In genomic region chr11:133845413-133845812, GRCh38 we compare ENCODE assay signal across 33 cellular contexts. TPM values are rescaled to one million over a fixed set of nuclear protein-coding genes. Genes with fewer than 3 reads are reported as not detected.
"Had no signal": no experiment of that assay in that cellular context is flagged by ENCODE, and none has a peak within 500 bp of the region (broad histone marks: within the 10 kb centered on the region; RNA-seq: fewer than 3 reads in every experiment).

TSS of gene SPATA19 (minus strand) at chr11:133845513. CDS start at chr11:133845446, 67 bp downstream.

- H3K4me1 ChIP-seq: ascending aorta, breast epithelium, colonic mucosa, foreskin keratinocyte, gastrocnemius medialis, heart right ventricle had no signal

- H3K4me1 Mint-ChIP-seq: activated CD4-positive, alpha-beta memory T cell treated with anti-CD3 and anti-CD28 coated beads, Interleukin-2, amount 10 ng/mL, durations not matched to agents 7 days and 5 days; activated CD4-positive, alpha-beta T cell treated with anti-CD3 and anti-CD28 coated beads, Interleukin-2, amount 10 ng/mL, durations not matched to agents 7 days and 5 days; activated naive CD4-positive, alpha-beta T cell treated with anti-CD3 and anti-CD28 coated beads, Interleukin-2, amount 10 ng/mL, durations not matched to agents 7 days and 5 days; activated naive CD8-positive, alpha-beta T cell treated with anti-CD3 and anti-CD28 coated beads, Interleukin-2, amount 10 ng/mL, durations not matched to agents 7 days and 5 days; brain; WTC11 had no signal

- H3K36me3 ChIP-seq: ascending aorta, breast epithelium, cardiac muscle cell, colonic mucosa, gastrocnemius medialis, heart right ventricle had no signal

- DNase-seq: activated CD4-positive, alpha-beta memory T cell treated with anti-CD3 and anti-CD28 coated beads, Interleukin-2, amount 10 ng/mL, durations not matched to agents 7 days and 5 days; activated CD4-positive, alpha-beta T cell treated with anti-CD3 and anti-CD28 coated beads for 1 hour; activated CD4-positive, alpha-beta T cell treated with anti-CD3 and anti-CD28 coated beads for 4 hours; activated CD4-positive, alpha-beta T cell treated with anti-CD3 and anti-CD28 coated beads, Interleukin-2, amount 10 ng/mL, durations not matched to agents 7 days and 5 days; activated CD4-positive, alpha-beta T cell treated with anti-CD3 and anti-CD28 coated beads, Interleukin-2, amount 50 U/mL, for 4 hours; activated CD8-positive, alpha-beta memory T cell treated with anti-CD3 and anti-CD28 coated beads, Interleukin-2, amount 50 U/mL, for 48 hours; activated gamma-delta T cell; activated naive CD4-positive, alpha-beta T cell; activated naive CD4-positive, alpha-beta T cell treated with anti-CD3 and anti-CD28 coated beads, Interleukin-2, amount 10 ng/mL, durations not matched to agents 7 days and 5 days; activated naive CD8-positive, alpha-beta T cell treated with anti-CD3 and anti-CD28 coated beads, Interleukin-2, amount 10 ng/mL, durations not matched to agents 7 days and 5 days; activated T-cell treated with anti-CD3 and anti-CD28 coated beads for 4 hours; activated T-cell treated with anti-CD3 and anti-CD28 coated beads, Interleukin-2, amount 50 U/mL, for 24 hours; activated T-cell treated with anti-CD3 and anti-CD28 coated beads, Interleukin-2, amount 50 U/mL, for 72 hours; central memory CD4-positive, alpha-beta T cell; cerebellar nuclear complex; colonic mucosa; dorsolateral prefrontal cortex; effector memory CD4-positive, alpha-beta T cell; endodermal cell; foreskin keratinocyte; gastrocnemius medialis; heart right ventricle; T-helper 2 cell had no signal

- H3K27ac ChIP-seq: ascending aorta, breast epithelium, cardiac muscle cell, colonic mucosa, dorsolateral prefrontal cortex, foreskin keratinocyte, gastrocnemius medialis, heart right ventricle had no signal

- H3K27me3 Mint-ChIP-seq: dendritic cell treated with granulocyte-macrophage colony-stimulating factor and Interleukin-4, amounts not matched to agents 40 ng/mL and 50 ng/mL, for 4 days had no signal

- H3K4me3 Mint-ChIP-seq: activated CD4-positive, alpha-beta memory T cell treated with anti-CD3 and anti-CD28 coated beads, Interleukin-2, amount 10 ng/mL, durations not matched to agents 7 days and 5 days; activated CD4-positive, alpha-beta T cell treated with anti-CD3 and anti-CD28 coated beads, Interleukin-2, amount 10 ng/mL, durations not matched to agents 7 days and 5 days; activated naive CD4-positive, alpha-beta T cell treated with anti-CD3 and anti-CD28 coated beads, Interleukin-2, amount 10 ng/mL, durations not matched to agents 7 days and 5 days; activated naive CD8-positive, alpha-beta T cell treated with anti-CD3 and anti-CD28 coated beads, Interleukin-2, amount 10 ng/mL, durations not matched to agents 7 days and 5 days; activated T-cell treated with anti-CD3 and anti-CD28 coated beads, Interleukin-2, amount 50 U/mL, for 24 hours; activated T-cell treated with anti-CD3 and anti-CD28 coated beads, Interleukin-2, amount 50 U/mL, for 72 hours; brain; dendritic cell treated with granulocyte-macrophage colony-stimulating factor and Interleukin-4, amounts not matched to agents 40 ng/mL and 50 ng/mL, for 4 days; endodermal cell; WTC11 had no signal

- H3K27ac Mint-ChIP-seq: activated CD4-positive, alpha-beta memory T cell treated with anti-CD3 and anti-CD28 coated beads, Interleukin-2, amount 10 ng/mL, durations not matched to agents 7 days and 5 days; activated CD4-positive, alpha-beta T cell treated with anti-CD3 and anti-CD28 coated beads, Interleukin-2, amount 10 ng/mL, durations not matched to agents 7 days and 5 days; activated naive CD4-positive, alpha-beta T cell treated with anti-CD3 and anti-CD28 coated beads, Interleukin-2, amount 10 ng/mL, durations not matched to agents 7 days and 5 days; activated naive CD4-positive, alpha-beta T cell treated with anti-CD3 and anti-CD28 coated beads, Interleukin-2, amount 50 U/mL, for 72 hours; activated naive CD8-positive, alpha-beta T cell treated with anti-CD3 and anti-CD28 coated beads, Interleukin-2, amount 10 ng/mL, durations not matched to agents 7 days and 5 days; activated T-cell treated with anti-CD3 and anti-CD28 coated beads, Interleukin-2, amount 50 U/mL, for 24 hours; activated T-cell treated with anti-CD3 and anti-CD28 coated beads, Interleukin-2, amount 50 U/mL, for 72 hours; brain; dendritic cell treated with granulocyte-macrophage colony-stimulating factor and Interleukin-4, amounts not matched to agents 40 ng/mL and 50 ng/mL, for 4 days; endodermal cell; WTC11 had no signal

- H3K27me3 ChIP-seq: ascending aorta, cardiac muscle cell, colonic mucosa, foreskin keratinocyte, gastrocnemius medialis had no signal

- H3K9me3 Mint-ChIP-seq: activated CD4-positive, alpha-beta memory T cell treated with anti-CD3 and anti-CD28 coated beads, Interleukin-2, amount 10 ng/mL, durations not matched to agents 7 days and 5 days; activated CD4-positive, alpha-beta T cell treated with anti-CD3 and anti-CD28 coated beads, Interleukin-2, amount 10 ng/mL, durations not matched to agents 7 days and 5 days; activated naive CD4-positive, alpha-beta T cell treated with anti-CD3 and anti-CD28 coated beads, Interleukin-2, amount 10 ng/mL, durations not matched to agents 7 days and 5 days; activated naive CD8-positive, alpha-beta T cell treated with anti-CD3 and anti-CD28 coated beads, Interleukin-2, amount 10 ng/mL, durations not matched to agents 7 days and 5 days; dendritic cell treated with granulocyte-macrophage colony-stimulating factor and Interleukin-4, amounts not matched to agents 40 ng/mL and 50 ng/mL, for 4 days had no signal

- H3K36me3 Mint-ChIP-seq: activated naive CD4-positive, alpha-beta T cell treated with anti-CD3 and anti-CD28 coated beads, Interleukin-2, amount 10 ng/mL, durations not matched to agents 7 days and 5 days; activated naive CD4-positive, alpha-beta T cell treated with anti-CD3 and anti-CD28 coated beads, Interleukin-2, amount 50 U/mL, for 72 hours; activated naive CD8-positive, alpha-beta T cell treated with anti-CD3 and anti-CD28 coated beads, Interleukin-2, amount 10 ng/mL, durations not matched to agents 7 days and 5 days; brain; WTC11 had no signal

- H3K9me3 ChIP-seq: ascending aorta, colonic mucosa, gastrocnemius medialis had no signal

- H3K4me3 ChIP-seq: ascending aorta, breast epithelium, cardiac muscle cell, colonic mucosa, dorsolateral prefrontal cortex, gastrocnemius medialis, heart right ventricle had no signal

RNA-seq across cellular contexts. Expression of gene SPATA19, which starts in this region (rescaled TPM):
- total RNA-seq: activated CD4-positive, alpha-beta memory T cell treated with anti-CD3 and anti-CD28 coated beads, Interleukin-2, amount 10 ng/mL, durations not matched to agents 7 days and 5 days; activated CD4-positive, alpha-beta T cell treated with anti-CD3 and anti-CD28 coated beads, Interleukin-2, amount 10 ng/mL, durations not matched to agents 7 days and 5 days; activated naive CD4-positive, alpha-beta T cell treated with anti-CD3 and anti-CD28 coated beads, Interleukin-2, amount 50 U/mL, for 72 hours; activated naive CD8-positive, alpha-beta T cell treated with anti-CD3 and anti-CD28 coated beads, Interleukin-2, amount 10 ng/mL, durations not matched to agents 7 days and 5 days; activated T-cell treated with anti-CD3 and anti-CD28 coated beads, Interleukin-2, amount 50 U/mL, for 72 hours; ascending aorta; breast epithelium; cardiac muscle cell; colonic mucosa; endodermal cell; epithelial cell of proximal tubule; esophagus mucosa; foreskin keratinocyte; gastrocnemius medialis; T-helper 1 cell treated with Interleukin-12 subunit alpha and Interleukin-12 subunit beta and Interleukin-4 antibody, amounts not matched to agents 30 ng/mL and 1 ng/mL, for 36 hours; WTC11 had no signal
